In the genomic region with DNA sequence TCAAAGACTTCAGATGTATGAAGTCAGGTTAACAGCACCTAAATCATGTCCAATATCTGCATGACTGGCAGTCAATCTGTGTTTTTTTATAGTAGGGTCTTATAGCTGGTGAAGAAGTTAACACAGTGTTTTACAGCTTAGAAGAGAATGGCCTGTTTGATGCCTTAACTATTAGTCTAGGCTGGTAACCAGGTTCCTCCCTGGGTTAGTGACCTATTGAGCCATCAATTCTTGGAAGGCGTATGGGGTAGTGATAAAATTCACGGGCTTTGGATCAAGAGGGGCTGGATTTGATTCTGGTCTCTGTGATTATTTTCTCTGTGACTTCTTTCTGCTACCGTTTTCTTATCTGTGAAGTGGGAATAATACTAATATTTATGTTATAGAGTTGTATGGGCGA, we compare ENCODE assay signal across 27 cellular contexts. TPM values are rescaled to one million over a fixed set of nuclear protein-coding genes. Genes with fewer than 3 reads are reported as not detected.
DNase-seq lines count a peak whose midpoint lies in the region; ATAC-seq, FAIRE-seq and TF ChIP-seq lines count a peak whose summit lies in the region.
"Had no signal": no experiment of that assay in that cellular context is flagged by ENCODE, and none has a peak within 500 bp of the region (broad histone marks: within the 10 kb centered on the region; RNA-seq: fewer than 3 reads in every experiment).

No MANE protein-coding gene starts in this region.

- H3K9ac ChIP-seq in liver (ENCODE audit: low read depth in 1 of 2, low read length in 2 of 2) (no peak overlapping the region), HepG2 (ENCODE audit: insufficient read depth, low read depth, low read length) (no peak overlapping the region), astrocyte (ENCODE audit: low read length) (no peak overlapping the region), parathyroid adenoma (no peak overlapping the region)

- intact Hi-C loops in HepG2 (cut with micrococcal nuclease; ENCODE audit: unreplicated experiment) = no loop called here
- intact Hi-C loops in thyroid gland (cut with DNase I) = no loop called here

- no peak overlapping the region for H3K4me2 ChIP-seq in HepG2 (ENCODE audit: low read depth, low read length)
- H3K4me2 ChIP-seq in astrocyte (ENCODE audit: low read length) = no peak overlapping the region
- no peak overlapping the region for H3K4me2 ChIP-seq in parathyroid adenoma (ENCODE audit: low read length)

- no TSS peak for BruUV-seq in HepG2 (replicated peaks; lab: Mats Ljungman, UMichigan)

- POLR2A ChIA-PET in HepG2 (lab: Yijun Ruan, JAX) = no interaction called here

- H3K27ac ChIP-seq in liver (ENCODE audit: low read depth in 1 of 2, low read length in 2 of 2) (peak overlapping the region; percentile 13 to 45), HepG2 (ENCODE audit: extremely low read length, insufficient read depth, low read length) (no peak overlapping the region), astrocyte (ENCODE audit: low read depth, low read length) (no peak overlapping the region), parathyroid adenoma (peak overlapping the region; percentile 91), thyroid gland (no peak overlapping the region)
- H3K27ac ChIP-seq: RWPE1 had no signal

- no peak for TF ChIP-seq EP300 in HepG2 (IDR thresholded peaks at IDR 0.05; ENCODE audit: low read depth in 2 of 2, low read length in 2 of 2)
- no peak for TF ChIP-seq EP300 in HepG2 (CRISPR knock-in tag; IDR thresholded peaks at IDR 0.05; ENCODE audit: borderline replicate concordance)

- H3K9me3 ChIP-seq in liver (ENCODE audit: control insufficient read depth in 4 of 4, low read length in 3 of 4) = no peaks in the 10 kb centered on the region
- H3K9me3 ChIP-seq in HepG2 (ENCODE audit: low read length) = peaks cover 6% of the 10 kb centered on the region; the same call in 1 of the 2 replicates
- H3K9me3 ChIP-seq in astrocyte (ENCODE audit: insufficient read depth, low read depth, low read length) = no peaks in the 10 kb centered on the region
- no peaks in the 10 kb centered on the region for H3K9me3 ChIP-seq in parathyroid adenoma (ENCODE audit: control insufficient read depth, low read length)
- no peaks in the 10 kb centered on the region for H3K9me3 ChIP-seq in thyroid gland

- H3K27me3 Mint-ChIP-seq in astrocyte (ENCODE audit: low read depth, unreplicated experiment) = no peaks in the 10 kb centered on the region
- H3K27me3 Mint-ChIP-seq: CD4-positive, alpha-beta memory T cell had no signal

- H3K27me3 ChIP-seq in liver (ENCODE audit: control insufficient read depth in 4 of 4, insufficient read depth in 4 of 4, low read length in 3 of 4) (no peaks in the 10 kb centered on the region), HepG2 (ENCODE audit: control insufficient read depth in 1 of 2, insufficient read depth in 2 of 2, low read length in 2 of 2) (no peaks in the 10 kb centered on the region), astrocyte (ENCODE audit: insufficient read depth, low read length) (no peaks in the 10 kb centered on the region), parathyroid adenoma (ENCODE audit: control insufficient read depth, insufficient read depth, low read length) (no peaks in the 10 kb centered on the region), thyroid gland (no peaks in the 10 kb centered on the region)

- H3K4me3 ChIP-seq in liver (ENCODE audit: low read depth in 1 of 3, low read length in 3 of 3) (no peak overlapping the region), HepG2 (replicated peaks in 1 of 3; ENCODE audit: insufficient read depth in 1 of 3, low read depth in 2 of 3, low read length in 3 of 3) (no peak overlapping the region), astrocyte (ENCODE audit: insufficient read depth, low read depth, low read length) (no peak overlapping the region), parathyroid adenoma (ENCODE audit: low read depth, low read length) (no peak overlapping the region), thyroid gland (replicated peaks in 1 of 3) (no peak overlapping the region)
- H3K4me3 ChIP-seq: K562 had no signal

- H3K79me2 ChIP-seq in HepG2 (ENCODE audit: insufficient read depth, low read length) (no peaks in the 10 kb centered on the region), astrocyte (ENCODE audit: insufficient read depth, low read length) (no peaks in the 10 kb centered on the region), parathyroid adenoma (no peaks in the 10 kb centered on the region)

- CTCF ChIA-PET in HepG2 (lab: Yijun Ruan, JAX; ENCODE audit: low intra/inter-chr PET ratio, low total read pairs) = no interaction called here

- peak overlapping the region; percentile 4 for H3K27ac Mint-ChIP-seq in astrocyte (ENCODE audit: unreplicated experiment)

- no peak for DNase-seq in HepG2 (ENCODE audit: low spot score)
- no peak for DNase-seq in astrocyte (ENCODE audit: low read depth)
- no peak for DNase-seq in thyroid gland
- DNase-seq in T-helper 2 cell = no peak
- no peak for DNase-seq in NCI-H1694 (lab: John Stamatoyannopoulos, UW)
- DNase-seq: CD4-positive, alpha-beta memory T cell; COR-L47; DMS53; NCI-H1105; NCI-H1436 treated with DMSO at 0.1 percent for 48 hours; NCI-H1930; NCI-H2107; NCI-H446; NCI-H526; SHP77 had no signal

- 65% methylated on average over 4 of the region's 4 CpGs for WGBS in liver
- 80% methylated on average over 4 of the region's 4 CpGs for WGBS in HepG2 (ENCODE audit: low lambda C conversion rate)
- WGBS in thyroid gland, 2 donors = 91 to 95% methylated on average over 4 of the region's 4 CpGs

- no peak for TF ChIP-seq POLR2A in HepG2 (IDR thresholded peaks at IDR 0.05; ENCODE audit: insufficient read depth in 1 of 2, low read depth in 2 of 2, low read length in 2 of 2)
- TF ChIP-seq POLR2A in thyroid gland (IDR thresholded peaks at IDR 0.05) = no peak

- H4K20me1 ChIP-seq in HepG2 (ENCODE audit: insufficient read depth, low read length) (no peaks in the 10 kb centered on the region), astrocyte (ENCODE audit: insufficient read depth, low read length) (no peaks in the 10 kb centered on the region)

- FAIRE-seq in HepG2 (lab: Jason Lieb, UNC) (no peak), astrocyte (lab: Jason Lieb, UNC) (no peak)
- FAIRE-seq: GM18507, H54, K562 had no signal

- H3K4me1 Mint-ChIP-seq in astrocyte (ENCODE audit: low read depth, unreplicated experiment) = peaks cover 23% of the 10 kb centered on the region

- TF ChIP-seq RAD21 in liver (IDR thresholded peaks at IDR 0.05) = no peak
- TF ChIP-seq RAD21 in HepG2 (CRISPR knock-in tag; IDR thresholded peaks at IDR 0.05) = no peak

- H3K4me3 Mint-ChIP-seq in astrocyte (ENCODE audit: unreplicated experiment) = no peak overlapping the region

- TF ChIP-seq CTCF in liver (IDR thresholded peaks at IDR 0.05; ENCODE audit: low read depth, low read length, missing input control) (no peak), HepG2 (CRISPR knock-in tag; IDR thresholded peaks at IDR 0.05) (no peak), astrocyte (IDR thresholded peaks at IDR 0.05; ENCODE audit: insufficient read depth, low read depth, low read length) (no peak), parathyroid adenoma (IDR thresholded peaks at IDR 0.05) (no peak), thyroid gland (IDR thresholded peaks at IDR 0.05) (no peak)

- in situ Hi-C loops in HepG2 (cut with HindIII; ENCODE audit: extremely low pct_ligation_motif_present, low pct_unique_long_range_greater_than_20kb) = no loop called here

- H3K36me3 ChIP-seq in liver (ENCODE audit: control insufficient read depth in 4 of 4, insufficient read depth in 3 of 4, low read depth in 1 of 4, low read length in 3 of 4) (no peaks in the 10 kb centered on the region), HepG2 (replicated peaks in 1 of 2; ENCODE audit: control insufficient read depth in 1 of 2, insufficient read depth in 2 of 2, low read length in 2 of 2) (no peaks in the 10 kb centered on the region), astrocyte (ENCODE audit: insufficient read depth, low read length) (no peaks in the 10 kb centered on the region), parathyroid adenoma (ENCODE audit: control insufficient read depth, insufficient read depth, low read length) (no peaks in the 10 kb centered on the region), thyroid gland (no peaks in the 10 kb centered on the region)

- no peak for ATAC-seq in HepG2
- ATAC-seq: K562, Panc1 had no signal

- H3K9me3 Mint-ChIP-seq in astrocyte (ENCODE audit: unreplicated experiment) = no peaks in the 10 kb centered on the region
- H3K9me3 Mint-ChIP-seq: CD4-positive, alpha-beta memory T cell had no signal

- peaks cover 0 to 23% (median 8%) of the 10 kb centered on the region in 4 donors for H3K4me1 ChIP-seq in liver (ENCODE audit: control insufficient read depth in 4 of 4, insufficient read depth in 4 of 4, low read length in 3 of 4)
- H3K4me1 ChIP-seq in HepG2 (ENCODE audit: insufficient read depth, low read length) = peaks cover 43% of the 10 kb centered on the region
- H3K4me1 ChIP-seq in astrocyte (ENCODE audit: insufficient read depth, low read length) = no peaks in the 10 kb centered on the region
- peaks cover 62% of the 10 kb centered on the region for H3K4me1 ChIP-seq in parathyroid adenoma
- peaks cover 13 to 19% of the 10 kb centered on the region in 2 donors for H3K4me1 ChIP-seq in thyroid gland

- H2AFZ ChIP-seq in HepG2 (ENCODE audit: low read length) (no peak overlapping the region), astrocyte (ENCODE audit: low read depth, low read length) (no peak overlapping the region), parathyroid adenoma (no peak overlapping the region)

- H3K36me3 Mint-ChIP-seq in astrocyte (ENCODE audit: low read depth, unreplicated experiment) = no peaks in the 10 kb centered on the region
- H3K36me3 Mint-ChIP-seq: CD4-positive, alpha-beta memory T cell had no signal

RNA-seq across cellular contexts. Expression of a gene that starts 16.0 kb away (rescaled TPM):
- 10 to 100 TPM; 55.4 to 67.1 TPM for total RNA-seq in liver
- polyA plus RNA-seq in liver = 10 to 100 TPM; 16.2 to 19.5 TPM
- total RNA-seq in HepG2 (2016; rRNA removed; fragmentation: Illumina TruSeq; extraction: Trizol) = 5.3 and 8.4 TPM in 2 replicates
- total RNA-seq in HepG2 (2016; cell fraction: cytosol; rRNA removed; fragmentation: Illumina TruSeq; extraction: Trizol; ENCODE audit: low read depth) = 1.4 and 1.9 TPM in 2 replicates
- total RNA-seq in HepG2 (2016; cell fraction: insoluble cytoplasmic fraction; rRNA removed; fragmentation: Illumina TruSeq; extraction: Trizol) = 6.3 and 9.1 TPM in 2 replicates
- total RNA-seq in HepG2 (2016; cell fraction: membrane; rRNA removed; fragmentation: Illumina TruSeq; extraction: Trizol) = 2.8 and 4.1 TPM in 2 replicates
- total RNA-seq in HepG2 (2016; cell fraction: nucleus; rRNA removed; fragmentation: Illumina TruSeq; extraction: Trizol) = 6.0 and 7.6 TPM in 2 replicates
- polyA plus RNA-seq in HepG2 (2011; rRNA removed) = 9.9 and 20.3 TPM in 2 replicates
- polyA plus RNA-seq in HepG2 (2011; cell fraction: cytosol; rRNA removed) = 7.7 and 20.5 TPM in 2 replicates
- 1.8 and 3.8 TPM in 2 replicates for polyA plus RNA-seq in HepG2 (2011; cell fraction: nucleus; rRNA removed)
- polyA plus RNA-seq in HepG2 (2012) = 30.8 and 49.4 TPM in 2 replicates
- 1.2 and 1.3 TPM in 2 replicates for polyA plus RNA-seq in HepG2 (2016; cell fraction: cytosol; fragmentation: Illumina TruSeq; extraction: Trizol; ENCODE audit: low read depth)
- polyA plus RNA-seq in HepG2 (2016; cell fraction: insoluble cytoplasmic fraction; fragmentation: Illumina TruSeq; extraction: Trizol; ENCODE audit: low read depth) = 5.5 and 5.7 TPM in 2 replicates
- 1.5 and 2.5 TPM in 2 replicates for polyA plus RNA-seq in HepG2 (2016; cell fraction: membrane; fragmentation: Illumina TruSeq; extraction: Trizol; ENCODE audit: low read depth)
- 9.4 and 10.5 TPM in 2 replicates for polyA plus RNA-seq in HepG2 (2016; cell fraction: nucleus; fragmentation: Illumina TruSeq; extraction: Trizol; ENCODE audit: insufficient read depth, low read depth)
- polyA minus RNA-seq in HepG2 (2011; rRNA and poly(A)+ RNA removed; ENCODE audit: low replicate concordance) = 1.5 and 11.8 TPM in 2 replicates
- polyA minus RNA-seq in HepG2 (2011; cell fraction: cytosol; rRNA and poly(A)+ RNA removed) = 2.1 and 6.0 TPM in 2 replicates
- 5.4 and 9.8 TPM in 2 replicates for polyA minus RNA-seq in HepG2 (2011; cell fraction: nucleus; rRNA and poly(A)+ RNA removed)
- 1.8 and 6.1 TPM in 2 replicates for total RNA-seq in astrocyte
- total RNA-seq in thyroid gland = 100 to 1,000 TPM in 1 of 4 donors, 10 to 100 TPM in 3; 24.4 to 178 (median 61.7) TPM
- total RNA-seq: G401, HT1080, LHCN-M2, SK-MEL-5 had no signal
- polyA plus RNA-seq: BJ had no signal

Comparison
In these comparisons a context has a peak if more than half of its experiments do, and no peak if none do; other contexts are left out.
1. H3K27ac ChIP-seq: peak in liver (2 of 2) and parathyroid adenoma (single experiment); none in HepG2 (single experiment), astrocyte (single experiment) and thyroid gland (0 of 3).